In genomic region chr10:61964949-61965693, GRCh38 we compare ENCODE assay signal across 13 cellular contexts.
DNase-seq lines count a peak whose midpoint lies in the region; ATAC-seq lines count a peak whose summit lies in the region.
"Had no signal": no experiment of that assay in that cellular context is flagged by ENCODE, and none has a peak within 500 bp of the region (broad histone marks: within the 10 kb centered on the region; RNA-seq: fewer than 3 reads in every experiment).

No MANE protein-coding gene starts in this region.

- H3K27ac Mint-ChIP-seq in activated naive CD4-positive, alpha-beta T cell treated with anti-CD3 and anti-CD28 coated beads for 36 hours: peak overlapping the region; percentile 87
- H3K27ac Mint-ChIP-seq in activated naive CD4-positive, alpha-beta T cell treated with anti-CD3 and anti-CD28 coated beads, Interleukin-2, amount 10 ng/mL, durations not matched to agents 7 days and 5 days: no peak overlapping the region
- no peak overlapping the region for H3K27ac Mint-ChIP-seq in stimulated activated effector memory CD8-positive, alpha-beta T cell treated with anti-CD3 and anti-CD28 coated beads, Interleukin-12 subunit alpha, Interleukin-12 subunit beta, amount 100 ng/mL, for 72 hours

- no peak for DNase-seq in activated naive CD4-positive, alpha-beta T cell treated with anti-CD3 and anti-CD28 coated beads for 36 hours
- DNase-seq in activated naive CD4-positive, alpha-beta T cell treated with anti-CD3 and anti-CD28 coated beads, Interleukin-2, amount 10 ng/mL, durations not matched to agents 7 days and 5 days: no peak
- no peak for DNase-seq in stimulated activated effector memory CD8-positive, alpha-beta T cell treated with anti-CD3 and anti-CD28 coated beads, Interleukin-12 subunit alpha, Interleukin-12 subunit beta, amount 100 ng/mL, for 72 hours (ENCODE audit: low spot score in 2 of 2)
- no peak for DNase-seq in NCI-H187 treated with DMSO at 0.1 percent for 48 hours (lab: John Stamatoyannopoulos, UW)
- DNase-seq in stimulated activated naive CD4-positive, alpha-beta T cell treated with Interleukin-2 at 50 U/mL for 16 hours (lab: John Stamatoyannopoulos, UW): no peak
- DNase-seq in HUDEP-2 (lab: John Stamatoyannopoulos, UW; ENCODE audit: unreplicated experiment in 76 of 76): no peak
- DNase-seq: activated effector memory CD4-positive, alpha-beta T cell treated with Interleukin-2 at 50 U/mL for 16 hours; NCI-H187 had no signal

- peaks cover 90% of the 10 kb centered on the region for H3K4me1 Mint-ChIP-seq in activated naive CD4-positive, alpha-beta T cell treated with anti-CD3 and anti-CD28 coated beads for 36 hours (ENCODE audit: low read depth)
- H3K4me1 Mint-ChIP-seq in activated naive CD4-positive, alpha-beta T cell treated with anti-CD3 and anti-CD28 coated beads, Interleukin-2, amount 10 ng/mL, durations not matched to agents 7 days and 5 days: peaks cover 80% of the 10 kb centered on the region
- H3K4me1 Mint-ChIP-seq in stimulated activated effector memory CD8-positive, alpha-beta T cell treated with anti-CD3 and anti-CD28 coated beads, Interleukin-12 subunit alpha, Interleukin-12 subunit beta, amount 100 ng/mL, for 72 hours: peaks cover 51% of the 10 kb centered on the region

- no peaks in the 10 kb centered on the region for H3K27me3 ChIP-seq in endocrine pancreas (ENCODE audit: control insufficient read depth, insufficient read depth, low read length)
- H3K27me3 ChIP-seq: SJSA1 had no signal

- H3K36me3 ChIP-seq in KOPT-K1 (ENCODE audit: insufficient read depth, low read length): peaks cover 41% of the 10 kb centered on the region
- no peaks in the 10 kb centered on the region for H3K36me3 ChIP-seq in endocrine pancreas (ENCODE audit: control insufficient read depth, insufficient read depth, low read length)

- no peaks in the 10 kb centered on the region for H3K9me3 ChIP-seq in KOPT-K1 (ENCODE audit: insufficient read depth, low read length, poor library complexity, severe bottlenecking)
- H3K9me3 ChIP-seq in endocrine pancreas (ENCODE audit: control insufficient read depth, low read length): no peaks in the 10 kb centered on the region
- H3K9me3 ChIP-seq: HAP-1, SJSA1 had no signal

- CTCF ChIA-PET in activated naive CD4-positive, alpha-beta T cell treated with anti-CD3 and anti-CD28 coated beads for 36 hours (lab: Charles Lee): no interaction called here
- CTCF ChIA-PET in activated naive CD4-positive, alpha-beta T cell treated with anti-CD3 and anti-CD28 coated beads, Interleukin-2, amount 10 ng/mL, durations not matched to agents 7 days and 5 days (lab: Charles Lee): interaction anchor here (1.1 kb wide), 1 partner anchor 8 kb away, joined by 4 read pairs; no protein-coding TSS in a partner anchor

- no peak overlapping the region for H3K4me3 Mint-ChIP-seq in activated naive CD4-positive, alpha-beta T cell treated with anti-CD3 and anti-CD28 coated beads for 36 hours
- no peak overlapping the region for H3K4me3 Mint-ChIP-seq in activated naive CD4-positive, alpha-beta T cell treated with anti-CD3 and anti-CD28 coated beads, Interleukin-2, amount 10 ng/mL, durations not matched to agents 7 days and 5 days
- H3K4me3 Mint-ChIP-seq in stimulated activated effector memory CD8-positive, alpha-beta T cell treated with anti-CD3 and anti-CD28 coated beads, Interleukin-12 subunit alpha, Interleukin-12 subunit beta, amount 100 ng/mL, for 72 hours: no peak overlapping the region

- H3K9me3 Mint-ChIP-seq in activated naive CD4-positive, alpha-beta T cell treated with anti-CD3 and anti-CD28 coated beads for 36 hours: no peaks in the 10 kb centered on the region
- no peaks in the 10 kb centered on the region for H3K9me3 Mint-ChIP-seq in activated naive CD4-positive, alpha-beta T cell treated with anti-CD3 and anti-CD28 coated beads, Interleukin-2, amount 10 ng/mL, durations not matched to agents 7 days and 5 days
- H3K9me3 Mint-ChIP-seq in stimulated activated effector memory CD8-positive, alpha-beta T cell treated with anti-CD3 and anti-CD28 coated beads, Interleukin-12 subunit alpha, Interleukin-12 subunit beta, amount 100 ng/mL, for 72 hours: no peaks in the 10 kb centered on the region

- intact Hi-C loops in activated naive CD4-positive, alpha-beta T cell treated with anti-CD3 and anti-CD28 coated beads for 36 hours (cut with micrococcal nuclease): loop anchor here (1.0 kb wide), 6 partner anchors 11 to 61 kb away; no protein-coding TSS in a partner anchor

- peak overlapping the region; percentile 67 for H3K4me3 ChIP-seq in endocrine pancreas (ENCODE audit: control insufficient read depth, insufficient read depth, low read length)
- H3K4me3 ChIP-seq: HAP-1, SJSA1 had no signal

- H3K9ac ChIP-seq in endocrine pancreas (ENCODE audit: control insufficient read depth, insufficient read depth, low read length): no peak overlapping the region

- H3K27ac ChIP-seq in KOPT-K1 (ENCODE audit: low read depth, low read length, poor library complexity, severe bottlenecking): peak overlapping the region; percentile 66
- H3K27ac ChIP-seq: SJSA1, VCaP had no signal

- H3K36me3 Mint-ChIP-seq in activated naive CD4-positive, alpha-beta T cell treated with anti-CD3 and anti-CD28 coated beads for 36 hours (ENCODE audit: low read depth): peaks cover 75% of the 10 kb centered on the region
- peaks cover 81% of the 10 kb centered on the region for H3K36me3 Mint-ChIP-seq in activated naive CD4-positive, alpha-beta T cell treated with anti-CD3 and anti-CD28 coated beads, Interleukin-2, amount 10 ng/mL, durations not matched to agents 7 days and 5 days
- peaks cover 68% of the 10 kb centered on the region for H3K36me3 Mint-ChIP-seq in stimulated activated effector memory CD8-positive, alpha-beta T cell treated with anti-CD3 and anti-CD28 coated beads, Interleukin-12 subunit alpha, Interleukin-12 subunit beta, amount 100 ng/mL, for 72 hours

- peak; percentile 79 for ATAC-seq in stimulated activated effector memory CD8-positive, alpha-beta T cell treated with anti-CD3 and anti-CD28 coated beads, Interleukin-12 subunit alpha, Interleukin-12 subunit beta, amount 100 ng/mL, for 72 hours

- H3K4me1 ChIP-seq in endocrine pancreas (ENCODE audit: control insufficient read depth, insufficient read depth, low read length): peaks cover 37% of the 10 kb centered on the region

- H3K27me3 Mint-ChIP-seq in activated naive CD4-positive, alpha-beta T cell treated with anti-CD3 and anti-CD28 coated beads for 36 hours (ENCODE audit: low read depth): no peaks in the 10 kb centered on the region
- no peaks in the 10 kb centered on the region for H3K27me3 Mint-ChIP-seq in activated naive CD4-positive, alpha-beta T cell treated with anti-CD3 and anti-CD28 coated beads, Interleukin-2, amount 10 ng/mL, durations not matched to agents 7 days and 5 days
